20 cellular contexts compared by ENCODE assay signal in the genomic region with DNA sequence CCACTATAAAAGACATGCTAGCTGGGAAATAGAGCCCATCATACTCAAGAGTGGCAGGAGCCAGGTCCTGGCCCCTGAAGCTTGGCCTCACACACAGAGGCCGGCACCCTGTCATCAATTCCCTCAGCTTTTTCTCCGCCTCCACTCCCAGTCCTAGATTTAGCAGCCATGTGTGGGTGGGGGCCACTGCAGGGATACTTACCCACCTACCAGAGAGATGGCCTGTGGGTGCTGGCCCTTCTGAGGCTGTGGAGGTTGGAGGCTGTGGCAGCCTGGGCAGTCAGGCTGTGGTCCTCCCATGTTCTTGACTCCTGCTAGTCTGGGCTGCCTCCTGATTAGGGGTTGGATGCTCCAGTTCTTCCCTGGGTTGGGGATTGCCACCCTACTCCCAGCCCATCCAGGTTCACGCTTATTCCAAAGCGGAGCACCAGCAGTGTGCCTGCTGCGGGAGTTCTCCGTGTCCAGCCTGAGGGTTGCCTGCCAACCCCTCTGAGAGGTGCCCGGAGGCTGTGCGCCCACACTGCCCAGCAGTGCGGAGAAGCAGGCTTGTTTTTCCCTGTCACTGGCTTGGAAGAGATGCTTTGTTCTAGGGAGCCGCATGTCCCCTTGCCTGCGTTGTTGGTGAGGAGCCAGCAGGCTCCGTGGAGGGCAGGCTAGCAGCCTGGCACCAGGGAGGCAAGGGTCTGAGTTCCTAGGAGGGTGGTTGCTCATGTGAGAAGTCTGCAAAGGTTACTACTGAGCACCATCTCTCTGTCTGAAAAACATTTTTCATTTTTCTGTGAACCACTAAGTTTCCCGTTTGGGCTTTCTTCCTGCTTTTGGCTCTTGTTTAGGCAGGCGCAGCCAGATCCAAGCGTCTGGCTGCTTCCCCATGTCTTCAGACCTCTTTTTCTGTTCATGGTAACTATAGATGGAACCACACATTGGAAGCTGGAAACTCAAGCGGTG. TPM values are rescaled to one million over a fixed set of nuclear protein-coding genes. Genes with fewer than 3 reads are reported as not detected.
A peak's percentile ranks its signal among the peaks of the same experiment; 100 is the strongest.
DNase-seq lines count a peak whose midpoint lies in the region; ATAC-seq and TF ChIP-seq lines count a peak whose summit lies in the region.
"Had no signal": no experiment of that assay in that cellular context is flagged by ENCODE, and none has a peak within 500 bp of the region (broad histone marks: within the 10 kb centered on the region; RNA-seq: fewer than 3 reads in every experiment).

No MANE protein-coding gene starts in this region.

- no peaks in the 10 kb centered on the region for H3K36me3 Mint-ChIP-seq in WTC11

- no peak overlapping the region for H3K4me3 Mint-ChIP-seq in stimulated activated naive CD8-positive, alpha-beta T cell treated with anti-CD3 and anti-CD28 coated beads, Interleukin-15, amount 100 ng/mL, for 72 hours
- H3K4me3 Mint-ChIP-seq in WTC11 = no peak overlapping the region
- H3K4me3 Mint-ChIP-seq: activated T-helper 17 cell treated with anti-CD3 and anti-CD28 coated beads, Interleukin-2, amount 50 U/mL, for 72 hours; T-helper 1 cell treated with Interleukin-12 subunit alpha and Interleukin-12 subunit beta and Interleukin-4 antibody, amounts not matched to agents 30 μg/mL and 1 μg/mL, for 36 hours had no signal

- intact Hi-C loops in right cardiac atrium (cut with DNase I) (no loop called here), prostate gland (cut with DNase I) (loop anchor here (5.0 kb wide), 1 partner anchor 140 kb away; no protein-coding TSS in a partner anchor), aorta (cut with DNase I) (no loop called here)

- H3K27ac Mint-ChIP-seq in stimulated activated naive CD8-positive, alpha-beta T cell treated with anti-CD3 and anti-CD28 coated beads, Interleukin-15, amount 100 ng/mL, for 72 hours = no peak overlapping the region
- H3K27ac Mint-ChIP-seq in WTC11 = no peak overlapping the region
- H3K27ac Mint-ChIP-seq: activated T-helper 17 cell treated with anti-CD3 and anti-CD28 coated beads, Interleukin-2, amount 50 U/mL, for 72 hours; T-helper 1 cell treated with Interleukin-12 subunit alpha and Interleukin-12 subunit beta and Interleukin-4 antibody, amounts not matched to agents 30 μg/mL and 1 μg/mL, for 36 hours had no signal

- ATAC-seq in stimulated activated naive CD8-positive, alpha-beta T cell treated with anti-CD3 and anti-CD28 coated beads, Interleukin-15, amount 100 ng/mL, for 72 hours = peak; percentile 31
- ATAC-seq in stimulated activated naive CD8-positive, alpha-beta T cell treated with anti-CD3 and anti-CD28 coated beads, Interleukin-15, Interleukin-2, amounts not matched to agents 100 U/mL and 50 U/mL, for 24 hours = no peak
- ATAC-seq in right cardiac atrium (peak; percentile 53), aorta (ENCODE audit: low FRiP score) (peak; percentile 68), WTC11 (no peak), GM21526 (IDR thresholded peaks at IDR 0.05; ENCODE audit: low FRiP score, unreplicated experiment) (no peak)
- ATAC-seq: activated T-helper 17 cell treated with anti-CD3 and anti-CD28 coated beads, Interleukin-2, amount 50 U/mL, for 72 hours had no signal

- no peaks in the 10 kb centered on the region for H3K27me3 Mint-ChIP-seq in stimulated activated naive CD8-positive, alpha-beta T cell treated with anti-CD3 and anti-CD28 coated beads, Interleukin-15, amount 100 ng/mL, for 72 hours
- no peaks in the 10 kb centered on the region for H3K27me3 Mint-ChIP-seq in WTC11 (ENCODE audit: low read depth)
- H3K27me3 Mint-ChIP-seq: activated T-helper 17 cell treated with anti-CD3 and anti-CD28 coated beads, Interleukin-2, amount 50 U/mL, for 72 hours had no signal

- no peaks in the 10 kb centered on the region for H3K36me3 ChIP-seq in prostate gland
- H3K36me3 ChIP-seq in aorta (ENCODE audit: control insufficient read depth in 1 of 2, insufficient read depth in 2 of 2, low read length in 1 of 2) = peaks cover 0 to 3% of the 10 kb centered on the region in 2 donors
- H3K36me3 ChIP-seq: adrenal gland had no signal

- CTCF ChIA-PET in WTC11 (lab: Charles Lee) = no interaction called here

- H3K4me1 Mint-ChIP-seq in stimulated activated naive CD8-positive, alpha-beta T cell treated with anti-CD3 and anti-CD28 coated beads, Interleukin-15, amount 100 ng/mL, for 72 hours = peaks cover 9% of the 10 kb centered on the region
- no peaks in the 10 kb centered on the region for H3K4me1 Mint-ChIP-seq in WTC11
- H3K4me1 Mint-ChIP-seq: activated T-helper 17 cell treated with anti-CD3 and anti-CD28 coated beads, Interleukin-2, amount 50 U/mL, for 72 hours had no signal

- TF ChIP-seq CTCF in prostate gland (IDR thresholded peaks at IDR 0.05) = no peak
- no peak for TF ChIP-seq CTCF in WTC11 (IDR thresholded peaks at IDR 0.05)

- TF ChIP-seq POLR2A in prostate gland (IDR thresholded peaks at IDR 0.05) = no peak

- no peaks in the 10 kb centered on the region for H3K9me3 ChIP-seq in right cardiac atrium (ENCODE audit: control insufficient read depth, low read length)
- no peaks in the 10 kb centered on the region for H3K9me3 ChIP-seq in prostate gland
- no peaks in the 10 kb centered on the region for H3K9me3 ChIP-seq in aorta (ENCODE audit: control insufficient read depth, low read length)
- H3K9me3 ChIP-seq: adrenal gland had no signal

- 70% methylated on average over 16 of the region's 16 CpGs for WGBS in right cardiac atrium
- 43% methylated on average over 15 of the region's 16 CpGs for WGBS in prostate gland
- WGBS in aorta, 2 donors = 10 to 12% methylated on average over 16 of the region's 16 CpGs

- no peaks in the 10 kb centered on the region for H3K27me3 ChIP-seq in right cardiac atrium (ENCODE audit: control insufficient read depth, insufficient read depth)
- H3K27me3 ChIP-seq in prostate gland (replicated peaks; ENCODE audit: insufficient read depth) = no peaks in the 10 kb centered on the region
- no peaks in the 10 kb centered on the region for H3K27me3 ChIP-seq in aorta (ENCODE audit: control insufficient read depth in 1 of 2, insufficient read depth in 2 of 2, low read length in 1 of 2)
- H3K27me3 ChIP-seq: adrenal gland, hepatocyte had no signal

- POLR2A ChIA-PET in WTC11 (lab: Charles Lee) = no interaction called here

- no peak overlapping the region for H3K4me3 ChIP-seq in right cardiac atrium (ENCODE audit: low read length)
- H3K4me3 ChIP-seq in prostate gland = no peak overlapping the region
- H3K4me3 ChIP-seq in aorta (ENCODE audit: low read length in 2 of 2) = no peak overlapping the region
- H3K4me3 ChIP-seq: adrenal gland, hepatocyte, smooth muscle cell had no signal

- H3K27ac ChIP-seq in right cardiac atrium (ENCODE audit: low read length) (peak overlapping the region; percentile 66), prostate gland (peak overlapping the region; percentile 54 to 72), aorta (ENCODE audit: low read depth in 1 of 2, low read length in 2 of 2) (peak overlapping the region; percentile 10 to 48)
- H3K27ac ChIP-seq: adrenal gland, hepatocyte had no signal

- peaks cover 3% of the 10 kb centered on the region for H3K4me1 ChIP-seq in right cardiac atrium (ENCODE audit: control insufficient read depth, insufficient read depth, low read length)
- peaks cover 21% of the 10 kb centered on the region for H3K4me1 ChIP-seq in prostate gland (replicated peaks)
- H3K4me1 ChIP-seq in aorta (ENCODE audit: control insufficient read depth in 1 of 2, insufficient read depth in 2 of 2, low read length in 2 of 2) = peaks cover 0 to 3% of the 10 kb centered on the region in 2 donors

- no peaks in the 10 kb centered on the region for H3K9me3 Mint-ChIP-seq in stimulated activated naive CD8-positive, alpha-beta T cell treated with anti-CD3 and anti-CD28 coated beads, Interleukin-15, amount 100 ng/mL, for 72 hours
- no peaks in the 10 kb centered on the region for H3K9me3 Mint-ChIP-seq in WTC11
- H3K9me3 Mint-ChIP-seq: activated T-helper 17 cell treated with anti-CD3 and anti-CD28 coated beads, Interleukin-2, amount 50 U/mL, for 72 hours; T-helper 1 cell treated with Interleukin-12 subunit alpha and Interleukin-12 subunit beta and Interleukin-4 antibody, amounts not matched to agents 30 μg/mL and 1 μg/mL, for 36 hours had no signal

- no peak for DNase-seq in stimulated activated naive CD8-positive, alpha-beta T cell treated with anti-CD3 and anti-CD28 coated beads, Interleukin-15, amount 100 ng/mL, for 72 hours
- no peak for DNase-seq in stimulated activated naive CD8-positive, alpha-beta T cell treated with anti-CD3 and anti-CD28 coated beads, Interleukin-15, Interleukin-2, amounts not matched to agents 100 U/mL and 50 U/mL, for 24 hours
- peak in 2 of 3 donors; percentile 66 to 70 for DNase-seq in right cardiac atrium
- DNase-seq in prostate gland (ENCODE audit: low spot score) = no peak
- DNase-seq in aorta = no peak
- no peak for DNase-seq in WTC11 (ENCODE audit: low spot score)
- DNase-seq in HuH-7 (ENCODE audit: low spot score) = no peak
- DNase-seq: adrenal gland, dermis blood vessel endothelial cell, erythroblast, GOT3, left cardiac atrium, NCI-H1930, NCI-H510A, SIG-M5 had no signal

TF ChIP-seq in WTC11, 78 proteins besides CTCF, POLR2A, EP300 and RAD21:
- TF ChIP-seq FOXK1 (CRISPR knock-in tag; IDR thresholded peaks at IDR 0.05) = no peak
- TF ChIP-seq, protein P1, sequence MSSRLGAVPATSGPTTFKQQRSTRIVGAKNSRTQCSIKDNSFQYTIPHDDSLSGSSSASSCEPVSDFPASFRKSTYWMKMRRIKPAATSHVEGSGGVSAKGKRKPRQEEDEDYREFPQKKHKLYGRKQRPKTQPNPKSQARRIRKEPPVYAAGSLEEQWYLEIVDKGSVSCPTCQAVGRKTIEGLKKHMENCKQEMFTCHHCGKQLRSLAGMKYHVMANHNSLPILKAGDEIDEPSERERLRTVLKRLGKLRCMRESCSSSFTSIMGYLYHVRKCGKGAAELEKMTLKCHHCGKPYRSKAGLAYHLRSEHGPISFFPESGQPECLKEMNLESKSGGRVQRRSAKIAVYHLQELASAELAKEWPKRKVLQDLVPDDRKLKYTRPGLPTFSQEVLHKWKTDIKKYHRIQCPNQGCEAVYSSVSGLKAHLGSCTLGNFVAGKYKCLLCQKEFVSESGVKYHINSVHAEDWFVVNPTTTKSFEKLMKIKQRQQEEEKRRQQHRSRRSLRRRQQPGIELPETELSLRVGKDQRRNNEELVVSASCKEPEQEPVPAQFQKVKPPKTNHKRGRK (CRISPR knock-in tag; IDR thresholded peaks at IDR 0.05; ENCODE audit: borderline replicate concordance) = no peak
- no peak for TF ChIP-seq CBFB (CRISPR knock-in tag; IDR thresholded peaks at IDR 0.05; ENCODE audit: low read depth)
- TF ChIP-seq TCF7 (CRISPR knock-in tag; IDR thresholded peaks at IDR 0.05; ENCODE audit: low read depth) = no peak
- no peak for TF ChIP-seq ZNF423 (CRISPR knock-in tag; IDR thresholded peaks at IDR 0.05)

RNA-seq across cellular contexts. Expression of a gene that starts 7.5 kb away (rescaled TPM):
- total RNA-seq in right cardiac atrium (10 to 100 TPM in 3 of 4 donors, 1 to 10 TPM in 1; 9.3 to 17.5 (median 14.4) TPM), prostate gland (10 to 100 TPM; 26.2 to 37.5 TPM), aorta (10 to 100 TPM in 1 of 2 donors, 1 to 10 TPM in 1; 8.6 to 14.4 TPM), WTC11 (2021) (3.6 to 4.9 TPM (median 4.4 TPM) in 3 replicates)
- polyA plus RNA-seq in right cardiac atrium (5.7 TPM), aorta (1 to 10 TPM; 7.6 to 8.9 TPM)

Comparison
In these comparisons a context has a peak if more than half of its experiments do, and no peak if none do; other contexts are left out.
1. ATAC-seq: peak in stimulated activated naive CD8-positive, alpha-beta T cell treated with anti-CD3 and anti-CD28 coated beads, Interleukin-15, amount 100 ng/mL, for 72 hours (single experiment), right cardiac atrium (2 of 2) and aorta (single experiment); none in stimulated activated naive CD8-positive, alpha-beta T cell treated with anti-CD3 and anti-CD28 coated beads, Interleukin-15, Interleukin-2, amounts not matched to agents 100 U/mL and 50 U/mL, for 24 hours (single experiment), WTC11 (single experiment) and GM21526 (single experiment).
2. DNase-seq: peak in right cardiac atrium (2 of 3); none in stimulated activated naive CD8-positive, alpha-beta T cell treated with anti-CD3 and anti-CD28 coated beads, Interleukin-15, amount 100 ng/mL, for 72 hours (0 of 2), stimulated activated naive CD8-positive, alpha-beta T cell treated with anti-CD3 and anti-CD28 coated beads, Interleukin-15, Interleukin-2, amounts not matched to agents 100 U/mL and 50 U/mL, for 24 hours (single experiment), prostate gland (single experiment), aorta (0 of 2), WTC11 (single experiment) and HuH-7 (single experiment).
3. Peak in every context shown above with its lines, with median percentiles within 50 percentile points of each other: H3K27ac ChIP-seq.